ENCODE assay signal across 20 cellular contexts in the genomic region with DNA sequence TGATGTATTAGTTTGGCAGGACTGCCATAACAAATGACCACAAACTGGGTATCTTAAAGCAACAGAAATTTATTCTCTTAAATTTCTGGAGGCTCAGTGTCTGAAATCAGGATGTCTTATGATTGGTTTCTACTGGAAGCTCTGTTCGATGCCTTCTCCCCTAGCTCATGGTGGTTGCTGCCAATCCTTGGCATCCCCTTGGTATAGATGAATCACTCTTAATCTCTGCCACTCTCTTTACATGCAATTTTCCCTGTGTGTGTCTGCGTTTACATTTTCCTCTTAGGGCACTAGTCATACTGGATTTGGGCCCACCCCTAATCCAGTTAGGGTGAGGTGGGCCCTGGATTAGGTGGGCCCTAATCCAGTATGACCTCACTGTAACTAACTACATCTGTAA. TPM values are rescaled to one million over a fixed set of nuclear protein-coding genes. Genes with fewer than 3 reads are reported as not detected.
DNase-seq lines count a peak whose midpoint lies in the region; FAIRE-seq and TF ChIP-seq lines count a peak whose summit lies in the region.
"Had no signal": no experiment of that assay in that cellular context is flagged by ENCODE, and none has a peak within 500 bp of the region (broad histone marks: within the 10 kb centered on the region; RNA-seq: fewer than 3 reads in every experiment).

No MANE protein-coding gene starts in this region.

- peaks cover 20% of the 10 kb centered on the region; the same call in 1 of the 2 replicates for H3F3A ChIP-seq in GM23248 (ENCODE audit: insufficient read depth)

- in situ Hi-C loops in GM23248 (cut with MboI) = no loop called here

- no peak overlapping the region for H3K4me3 Mint-ChIP-seq in nephron progenitor cell
- H3K4me3 Mint-ChIP-seq: CD8-positive, alpha-beta memory T cell; H9; IgD-negative memory B cell had no signal

- H3K9me3 ChIP-seq in GM23248 (ENCODE audit: low read depth) = no peaks in the 10 kb centered on the region
- no peaks in the 10 kb centered on the region for H3K9me3 ChIP-seq in small intestine (ENCODE audit: control insufficient read depth, low read depth)
- H3K9me3 ChIP-seq: SJCRH30 had no signal

- H3K9me3 Mint-ChIP-seq in nephron progenitor cell = no peaks in the 10 kb centered on the region
- H3K9me3 Mint-ChIP-seq: CD8-positive, alpha-beta memory T cell; H9; IgD-negative memory B cell had no signal

- H3K27ac Mint-ChIP-seq in nephron progenitor cell = peak overlapping the region; percentile 3
- H3K27ac Mint-ChIP-seq: IgD-negative memory B cell had no signal

- peaks cover 54% of the 10 kb centered on the region for H3K79me2 ChIP-seq in GM23248 (ENCODE audit: insufficient read depth)

- peaks cover 2% of the 10 kb centered on the region for H3K27me3 Mint-ChIP-seq in nephron progenitor cell (ENCODE audit: low read depth, poor library complexity)
- H3K27me3 Mint-ChIP-seq: CD8-positive, alpha-beta memory T cell; IgD-negative memory B cell had no signal

- H3K4me1 Mint-ChIP-seq in nephron progenitor cell = no peaks in the 10 kb centered on the region
- H3K4me1 Mint-ChIP-seq: CD8-positive, alpha-beta memory T cell; H9 had no signal

- H3K27me3 ChIP-seq in GM23248 (replicated peaks; ENCODE audit: insufficient read depth) (no peaks in the 10 kb centered on the region), small intestine (ENCODE audit: control insufficient read depth in 2 of 2, insufficient read depth in 2 of 2, low read length in 2 of 2) (no peaks in the 10 kb centered on the region)
- H3K27me3 ChIP-seq: SJCRH30 had no signal

- H3K4me3 ChIP-seq in GM23248 (no peak overlapping the region), small intestine (ENCODE audit: low read depth in 1 of 2, low read length in 2 of 2) (no peak overlapping the region)
- H3K4me3 ChIP-seq: SJCRH30 had no signal

- no peak overlapping the region for H3K27ac ChIP-seq in GM23248
- no peak overlapping the region for H3K27ac ChIP-seq in small intestine (ENCODE audit: low read depth in 1 of 2, low read length in 1 of 2)
- H3K27ac ChIP-seq: HL-60, SJCRH30 had no signal

- H3K36me3 ChIP-seq in GM23248 (ENCODE audit: low read depth) (peaks cover 50% of the 10 kb centered on the region), small intestine (ENCODE audit: control insufficient read depth in 2 of 2, insufficient read depth in 2 of 2, low read length in 2 of 2) (peaks cover 2 to 8% of the 10 kb centered on the region in 2 donors)

- DNase-seq in GM23248 (peak; percentile 19), M059J (ENCODE audit: low read depth) (peak; percentile 5), astrocyte of the hippocampus (ENCODE audit: low read depth, low spot score) (peak; percentile 5), nephron progenitor cell (no peak), small intestine (no peak), ureter (ENCODE audit: low spot score) (no peak), GM19238 (ENCODE audit: insufficient read length, low spot score) (no peak)
- DNase-seq: ACHN; C1 segment of cervical spinal cord; CD8-positive, alpha-beta memory T cell; DMS53; H9; Karpas-422; NCI-H1105; NCI-H2081; NCI-H510A treated with DMSO at 0.1 percent for 48 hours; SJCRH30 had no signal

- WGBS in GM23248 (ENCODE audit: low coverage in 1 of 2, low lambda C conversion rate in 2 of 2, missing lambda C conversion rate in 2 of 2), 2 experiments = 76 to 80% methylated on average over 2 of the region's 2 CpGs
- 88 to 92% (median 89%) methylated on average over 2 of the region's 2 CpGs for WGBS in small intestine, 3 donors

- H2AFZ ChIP-seq in GM23248 = no peak overlapping the region

- FAIRE-seq in small intestine (lab: Jason Lieb, UNC) = no peak
- FAIRE-seq: HTR-8/SVneo had no signal

- no peaks in the 10 kb centered on the region for H3K9me2 ChIP-seq in GM23248 (ENCODE audit: insufficient read depth)

- H3K4me1 ChIP-seq in GM23248 (ENCODE audit: insufficient read depth) = peaks cover 9% of the 10 kb centered on the region
- no peaks in the 10 kb centered on the region for H3K4me1 ChIP-seq in small intestine (ENCODE audit: control insufficient read depth in 2 of 2, insufficient read depth in 1 of 2, low read depth in 1 of 2, low read length in 1 of 2)
- H3K4me1 ChIP-seq: SJCRH30 had no signal

- no peak for TF ChIP-seq CTCF in nephron progenitor cell (IDR thresholded peaks at IDR 0.05)

- H4K20me1 ChIP-seq in GM23248 (ENCODE audit: insufficient read depth) = 0 out of 2 replicates have a peak, but pooled peaks cover 4% of the 10 kb centered on the region

- no peak overlapping the region for H3K4me2 ChIP-seq in GM23248 (ENCODE audit: unreplicated experiment)

- no peak overlapping the region for H3K9ac ChIP-seq in GM23248

- peaks cover 56% of the 10 kb centered on the region for H3K36me3 Mint-ChIP-seq in nephron progenitor cell (ENCODE audit: low read depth)

RNA-seq across cellular contexts. Expression of a gene that starts 54.7 kb away (rescaled TPM):
- 65.5 and 93.8 TPM in 2 replicates for total RNA-seq in GM23248 (2014; rRNA removed; shearing (Covaris generic))
- polyA plus RNA-seq in GM23248 (2016; fragmentation: Nextera tagmentation; extraction: Ambion mirVana) (188 TPM in 2 replicates), small intestine (100 to 1,000 TPM; 140 to 185 (median 154) TPM)
- 91.3 and 99.4 TPM in 2 replicates for total RNA-seq in M059J (2014; rRNA removed; shearing (Covaris generic))
- total RNA-seq in ureter = 66.3 TPM

RNA-seq across cellular contexts. Expression of a gene that starts 55.1 kb away (rescaled TPM):
- total RNA-seq in GM23248 (2014; rRNA removed; shearing (Covaris generic)) = 56.0 and 63.4 TPM in 2 replicates
- polyA plus RNA-seq in GM23248 (2016; fragmentation: Nextera tagmentation; extraction: Ambion mirVana) (94.1 and 99.6 TPM in 2 replicates), small intestine (10 to 100 TPM; 28.9 to 42.3 (median 28.9) TPM)
- 27.7 and 53.5 TPM in 2 replicates for total RNA-seq in M059J (2014; rRNA removed; shearing (Covaris generic))
- 53.7 TPM for total RNA-seq in ureter

Comparison
In these comparisons a context has a peak if more than half of its experiments do, and no peak if none do; other contexts are left out.
1. DNase-seq: peak in GM23248 (single experiment), M059J (single experiment) and astrocyte of the hippocampus (single experiment); none in nephron progenitor cell (single experiment), small intestine (single experiment), ureter (single experiment) and GM19238 (single experiment).